37 cellular contexts compared by ENCODE assay signal in genomic region chr1:248589334-248589733, GRCh38. TPM values are rescaled to one million over a fixed set of nuclear protein-coding genes. Genes with fewer than 3 reads are reported as not detected.
"Had no signal": no experiment of that assay in that cellular context is flagged by ENCODE, and none has a peak within 500 bp of the region (broad histone marks: within the 10 kb centered on the region; RNA-seq: fewer than 3 reads in every experiment).

No MANE protein-coding gene starts in this region.

- H3K4me3 ChIP-seq: left ventricle myocardium inferior, lung, neural progenitor cell, ovary, right atrium auricular region, right lobe of liver, smooth muscle cell, transverse colon, upper lobe of left lung, vagina had no signal

- H3K36me3 ChIP-seq: left ventricle myocardium inferior, neutrophil, ovary, right atrium auricular region, right lobe of liver, transverse colon, upper lobe of left lung, vagina had no signal

- H3K27me3 ChIP-seq: neural progenitor cell, neutrophil, ovary, right atrium auricular region, right lobe of liver, transverse colon, upper lobe of left lung, vagina had no signal

- H2AFZ ChIP-seq: neural progenitor cell had no signal

- H3K9ac ChIP-seq: neural progenitor cell had no signal

- ATAC-seq: left colon; natural killer cell; right lobe of liver; stimulated activated memory B cell treated with anti-CD40 and anti-IgM and Interleukin-4, amounts not matched to agents 10 μg/mL and 1 μg/mL and 100 μg/mL, for 72 hours; stimulated activated naive CD8-positive, alpha-beta T cell treated with anti-CD3 and anti-CD28 coated beads, Interleukin-15, amount 100 ng/mL, for 72 hours had no signal

- H3K4me1 ChIP-seq: left ventricle myocardium inferior, neural progenitor cell, right atrium auricular region, right lobe of liver, transverse colon, upper lobe of left lung, vagina had no signal

- H3K4me2 ChIP-seq: neural progenitor cell, smooth muscle cell had no signal

- H3K9me3 ChIP-seq: left ventricle myocardium inferior, neutrophil, ovary, right atrium auricular region, right lobe of liver, transverse colon, upper lobe of left lung, vagina had no signal

- H3K27ac ChIP-seq: left ventricle myocardium inferior, neural progenitor cell, neutrophil, ovary, right atrium auricular region, right lobe of liver, transverse colon, upper lobe of left lung, vagina had no signal

- DNase-seq: hippocampal formation; immature natural killer cell; kidney; left colon; left ventricle myocardium inferior; mesendoderm; naive B cell; natural killer cell; nephron progenitor cell; occipital lobe; ovary; right lobe of liver; stimulated activated CD4-positive, alpha-beta T cell treated with anti-CD3 and anti-CD28 coated beads, Interleukin-1b, Interleukin-23, amount 100 ng/mL, for 48 hours; stimulated activated CD4-positive, alpha-beta T cell treated with anti-CD3 and anti-CD28 coated beads, Interleukin-2, amount 100 ng/mL, for 48 hours; stimulated activated CD4-positive, alpha-beta T cell treated with anti-CD3 and anti-CD28 coated beads, Interleukin-4, amount 100 ng/mL, for 4 hours; stimulated activated CD8-positive, alpha-beta memory T cell treated with anti-CD3 and anti-CD28 coated beads, Interleukin-4, amount 100 ng/mL, for 48 hours; stimulated activated naive CD4-positive, alpha-beta T cell treated with Interleukin-2 at 50 U/mL for 16 hours; stimulated activated naive CD8-positive, alpha-beta T cell treated with anti-CD3 and anti-CD28 coated beads, Interleukin-15, amount 100 ng/mL, for 72 hours; substantia nigra; transverse colon had no signal

RNA-seq across cellular contexts. Expression of gene OR2T10, which starts 8.2 kb away (rescaled TPM):
- total RNA-seq: left colon, left ventricle myocardium inferior, lower leg skin, lung, mesothelial cell of epicardium, natural killer cell, occipital lobe, progenitor cell of endocrine pancreas, pulmonary artery endothelial cell, right atrium auricular region, right lobe of liver, skeletal muscle tissue, smooth muscle cell, temporal lobe, transverse colon, upper lobe of left lung, urinary bladder, vagina had no signal

RNA-seq across cellular contexts. Expression of gene OR2T34, which starts 14.8 kb away (rescaled TPM):
- total RNA-seq: kidney, left colon, left ventricle myocardium inferior, lower leg skin, lung, mesothelial cell of epicardium, mononuclear cell, natural killer cell, occipital lobe, ovary, progenitor cell of endocrine pancreas, pulmonary artery endothelial cell, renal cortical epithelial cell, right atrium auricular region, right lobe of liver, skeletal muscle tissue, smooth muscle cell, temporal lobe, transverse colon, upper lobe of left lung, urinary bladder, vagina had no signal

RNA-seq across cellular contexts. Expression of gene OR2T29, which starts 26.8 kb away (rescaled TPM):
- total RNA-seq: kidney, left colon, left ventricle myocardium inferior, lung, mesothelial cell of epicardium, mononuclear cell, natural killer cell, occipital lobe, ovary, progenitor cell of endocrine pancreas, pulmonary artery endothelial cell, right atrium auricular region, right lobe of liver, skeletal muscle tissue, smooth muscle cell, temporal lobe, transverse colon, upper lobe of left lung, urinary bladder, vagina had no signal

RNA-seq across cellular contexts. Expression of gene OR2T11, which starts 45.6 kb away (rescaled TPM):
- total RNA-seq: left colon, left ventricle myocardium inferior, lung, mesothelial cell of epicardium, natural killer cell, occipital lobe, progenitor cell of endocrine pancreas, pulmonary artery endothelial cell, right atrium auricular region, right lobe of liver, skeletal muscle tissue, smooth muscle cell, temporal lobe, transverse colon, urinary bladder, vagina had no signal

RNA-seq across cellular contexts. Expression of gene OR2T35, which starts 55.7 kb away (rescaled TPM):
- total RNA-seq: left colon, left ventricle myocardium inferior, lung, mesothelial cell of epicardium, natural killer cell, occipital lobe, progenitor cell of endocrine pancreas, pulmonary artery endothelial cell, right atrium auricular region, right lobe of liver, skeletal muscle tissue, smooth muscle cell, temporal lobe, transverse colon, upper lobe of left lung, urinary bladder, vagina had no signal
